ENCODE assay signal across 1 cellular context in the genomic region with DNA sequence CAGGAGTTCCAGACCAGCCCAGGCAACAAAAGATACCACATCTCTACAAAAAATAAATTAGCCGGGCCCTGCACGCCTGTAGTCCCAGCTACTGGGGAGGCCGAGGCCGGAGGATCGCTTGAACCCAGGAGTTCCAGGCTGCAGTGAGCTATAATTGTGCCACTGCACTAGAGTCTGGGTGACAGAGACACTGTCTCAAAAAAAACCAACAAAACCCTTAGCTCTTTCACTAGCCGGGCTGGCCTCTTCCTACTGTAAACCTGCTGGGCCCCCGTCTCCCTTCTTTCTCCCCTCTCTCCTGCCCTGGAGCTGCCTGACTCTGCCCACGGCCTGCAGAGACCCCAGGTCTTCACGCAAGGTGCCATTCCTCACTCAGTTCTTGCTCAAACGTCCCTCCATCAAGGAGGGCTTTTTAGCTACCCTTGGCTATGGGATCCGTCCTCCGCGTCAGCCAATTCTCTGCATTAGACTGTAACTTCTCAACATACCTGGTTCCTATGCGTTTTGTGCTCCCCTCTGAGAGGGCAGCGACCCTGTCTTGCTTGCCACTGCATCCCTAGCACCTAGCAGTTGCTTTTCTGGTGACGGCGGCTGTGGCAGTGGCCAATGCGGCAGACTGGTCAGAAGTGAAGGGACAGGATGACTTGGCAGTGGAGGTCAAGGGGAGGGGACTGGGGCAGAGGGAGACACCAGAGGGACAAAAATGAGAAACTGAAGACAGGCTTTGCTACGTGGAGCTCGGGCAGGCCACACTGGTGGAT.
TF ChIP-seq lines count a peak whose summit lies in the region.

No MANE protein-coding gene starts in this region.

TF ChIP-seq in HCT116, 20 proteins besides CTCF, POLR2A, EP300 and RAD21 (continued from another document):
- no peak for TF ChIP-seq CEBPB (IDR thresholded peaks at IDR 0.05; ENCODE audit: low read depth)
- TF ChIP-seq ZNF274 (IDR thresholded peaks at IDR 0.05; ENCODE audit: low read depth, low read length): no peak
- TF ChIP-seq JUND (IDR thresholded peaks at IDR 0.05): no peak
- TF ChIP-seq, protein P1, sequence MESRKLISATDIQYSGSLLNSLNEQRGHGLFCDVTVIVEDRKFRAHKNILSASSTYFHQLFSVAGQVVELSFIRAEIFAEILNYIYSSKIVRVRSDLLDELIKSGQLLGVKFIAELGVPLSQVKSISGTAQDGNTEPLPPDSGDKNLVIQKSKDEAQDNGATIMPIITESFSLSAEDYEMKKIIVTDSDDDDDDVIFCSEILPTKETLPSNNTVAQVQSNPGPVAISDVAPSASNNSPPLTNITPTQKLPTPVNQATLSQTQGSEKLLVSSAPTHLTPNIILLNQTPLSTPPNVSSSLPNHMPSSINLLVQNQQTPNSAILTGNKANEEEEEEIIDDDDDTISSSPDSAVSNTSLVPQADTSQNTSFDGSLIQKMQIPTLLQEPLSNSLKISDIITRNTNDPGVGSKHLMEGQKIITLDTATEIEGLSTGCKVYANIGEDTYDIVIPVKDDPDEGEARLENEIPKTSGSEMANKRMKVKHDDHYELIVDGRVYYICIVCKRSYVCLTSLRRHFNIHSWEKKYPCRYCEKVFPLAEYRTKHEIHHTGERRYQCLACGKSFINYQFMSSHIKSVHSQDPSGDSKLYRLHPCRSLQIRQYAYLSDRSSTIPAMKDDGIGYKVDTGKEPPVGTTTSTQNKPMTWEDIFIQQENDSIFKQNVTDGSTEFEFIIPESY (IDR thresholded peaks at IDR 0.05; ENCODE audit: extremely low read depth, insufficient replicate concordance, low read length): no peak
- TF ChIP-seq EZH2phosphoT487 (IDR thresholded peaks at IDR 0.05; ENCODE audit: borderline replicate concordance): no peak
- TF ChIP-seq ZFX (IDR thresholded peaks at IDR 0.05): no peak
- no peak for TF ChIP-seq ELF1 (IDR thresholded peaks at IDR 0.05; ENCODE audit: borderline replicate concordance, low read depth)
- no peak for TF ChIP-seq EGR1 (IDR thresholded peaks at IDR 0.05; ENCODE audit: low read depth)
- TF ChIP-seq, protein P2, sequence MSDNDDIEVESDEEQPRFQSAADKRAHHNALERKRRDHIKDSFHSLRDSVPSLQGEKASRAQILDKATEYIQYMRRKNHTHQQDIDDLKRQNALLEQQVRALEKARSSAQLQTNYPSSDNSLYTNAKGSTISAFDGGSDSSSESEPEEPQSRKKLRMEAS (IDR thresholded peaks at IDR 0.05): no peak
